12 cellular contexts compared by ENCODE assay signal in genomic region chr6:130913119-130913518, GRCh38.
A peak's percentile ranks its signal among the peaks of the same experiment; 100 is the strongest.
DNase-seq lines count a peak whose midpoint lies in the region; ATAC-seq and TF ChIP-seq lines count a peak whose summit lies in the region.
"Had no signal": no experiment of that assay in that cellular context is flagged by ENCODE, and none has a peak within 500 bp of the region (broad histone marks: within the 10 kb centered on the region; RNA-seq: fewer than 3 reads in every experiment).

No MANE protein-coding gene starts in this region.

- peak; percentile 2 to 4 for DNase-seq in activated CD4-positive, alpha-beta T cell treated with anti-CD3 and anti-CD28 coated beads for 4 hours
- DNase-seq in activated CD4-positive, alpha-beta T cell treated with anti-CD3 and anti-CD28 coated beads, Interleukin-2, amount 50 U/mL, for 1 hour, result no peak
- DNase-seq in T-cell (peak in 12 of 34 experiments; percentile 1 to 31 (median 6)), sciatic nerve (ENCODE audit: low spot score) (no peak), PC-3 (no peak), GF-D8 (lab: John Stamatoyannopoulos, UW) (no peak), HuH-7.5 (ENCODE audit: low spot score) (no peak)
- DNase-seq: dorsolateral prefrontal cortex had no signal

- no peak overlapping the region for H3K4me2 ChIP-seq in PC-3 (ENCODE audit: low read length)
- H3K4me2 ChIP-seq: A549 had no signal

- H3K27me3 Mint-ChIP-seq in T-cell, result no peaks in the 10 kb centered on the region

- H3K36me3 ChIP-seq in PC-3 (ENCODE audit: low read depth, low read length), result no peaks in the 10 kb centered on the region

- H3K4me1 Mint-ChIP-seq in T-cell, result peaks cover 9 to 13% (median 10%) of the 10 kb centered on the region in 3 donors

- no peaks in the 10 kb centered on the region for H3K27me3 ChIP-seq in PC-3 (ENCODE audit: low read length)
- H3K27me3 ChIP-seq: dorsolateral prefrontal cortex had no signal

- no peaks in the 10 kb centered on the region for H3K79me2 ChIP-seq in PC-3 (ENCODE audit: low read length)

- no peak for TF ChIP-seq CTCF in PC-3 (conservative IDR thresholded peaks at IDR 0.05; ENCODE audit: low read depth, low read length)

- H3K36me3 Mint-ChIP-seq in T-cell, result peaks cover 6% of the 10 kb centered on the region

- POLR2A ChIA-PET in T-cell (lab: Charles Lee) (no interaction called here), PC-3 (lab: Charles Lee; ENCODE audit: unreplicated experiment) (no interaction called here)

- BruUV-seq in PC-3 (replicated peaks; lab: Mats Ljungman, UMichigan), result no TSS peak

- no peaks in the 10 kb centered on the region for H3K9me3 ChIP-seq in PC-3 (ENCODE audit: low read length)
- H3K9me3 ChIP-seq: A549 had no signal

- CTCF ChIA-PET in T-cell (lab: Charles Lee) (no interaction called here), PC-3 (lab: Charles Lee) (no interaction called here)

- H3K9me2 ChIP-seq in PC-3 (replicated peaks; ENCODE audit: low read length), result no peaks in the 10 kb centered on the region

- H2AFZ ChIP-seq in PC-3 (ENCODE audit: low read length), result no peak overlapping the region

- no peak overlapping the region for H3K27ac Mint-ChIP-seq in T-cell

- H3K4me3 ChIP-seq in PC-3 (ENCODE audit: low read length), result no peak overlapping the region
- H3K4me3 ChIP-seq: A549 had no signal

- H3K9me3 Mint-ChIP-seq in T-cell, result peaks cover 0 to 10% (median 6%) of the 10 kb centered on the region in 3 donors

- no peaks in the 10 kb centered on the region for H4K20me1 ChIP-seq in PC-3 (ENCODE audit: low read length)

- intact Hi-C loops in sciatic nerve (cut with DNase I) (no loop called here), PC-3 (cut with micrococcal nuclease) (no loop called here)

- H3K27ac ChIP-seq in PC-3 (ENCODE audit: low read length), result no peak overlapping the region
- H3K27ac ChIP-seq: A549, VCaP had no signal

- H3K9ac ChIP-seq in PC-3 (ENCODE audit: low read length), result no peak overlapping the region

- no peaks in the 10 kb centered on the region for H3F3A ChIP-seq in PC-3 (ENCODE audit: low read length, unreplicated experiment)

- H3K4me3 Mint-ChIP-seq in T-cell, result no peak overlapping the region

- H3K4me1 ChIP-seq in PC-3 (ENCODE audit: insufficient read depth, low read length), result no peaks in the 10 kb centered on the region
- H3K4me1 ChIP-seq: A549 had no signal

- ATAC-seq in HG02759 (IDR thresholded peaks at IDR 0.05; ENCODE audit: unreplicated experiment), result peak; percentile 85
- ATAC-seq in T-cell (replicated peaks in 1 of 4), result peak; percentile 64 to 84 (median 68)
- ATAC-seq in sciatic nerve, result peak; percentile 9
- no peak for ATAC-seq in PC-3
- ATAC-seq: A549, left lobe of liver had no signal

Comparison
In these comparisons a context has a peak if more than half of its experiments do, and no peak if none do; other contexts are left out.
1. DNase-seq: peak in activated CD4-positive, alpha-beta T cell treated with anti-CD3 and anti-CD28 coated beads for 4 hours (2 of 2); none in activated CD4-positive, alpha-beta T cell treated with anti-CD3 and anti-CD28 coated beads, Interleukin-2, amount 50 U/mL, for 1 hour (single experiment), sciatic nerve (single experiment), PC-3 (single experiment), GF-D8 (single experiment) and HuH-7.5 (single experiment).